8 cellular contexts compared by ENCODE assay signal in the genomic region with DNA sequence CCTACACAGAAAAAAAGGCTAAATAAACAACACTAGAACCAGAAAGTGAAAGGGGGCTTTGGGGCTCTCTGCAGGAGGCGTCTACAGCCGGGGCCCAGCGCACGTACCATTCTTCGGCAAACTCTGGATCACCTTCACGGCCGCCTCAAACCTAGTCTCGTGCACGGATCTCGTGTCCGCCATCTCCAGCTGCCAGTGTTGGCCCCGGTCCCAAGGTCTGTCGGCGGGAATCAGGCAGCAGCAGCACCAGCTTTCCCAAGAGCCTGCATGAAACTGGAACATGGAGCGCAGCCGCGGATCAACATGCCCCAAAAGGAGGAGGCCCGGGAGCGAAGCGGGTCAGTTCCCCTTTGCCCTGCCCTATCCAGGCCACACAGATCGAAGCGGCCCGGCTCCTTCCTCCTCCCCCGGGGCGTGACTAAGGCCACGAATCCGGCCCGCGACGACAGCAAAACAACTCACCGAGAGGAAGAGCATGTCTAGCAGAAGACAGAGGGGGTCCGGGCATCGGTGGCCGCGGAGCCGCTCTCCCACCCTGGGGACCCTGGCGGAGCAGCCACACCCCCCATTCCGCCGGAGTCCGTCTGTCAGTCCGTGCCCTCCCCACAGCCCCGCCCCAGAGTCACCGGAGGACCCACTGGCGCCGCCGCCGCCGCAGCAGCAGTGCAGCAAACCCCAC. TPM values are rescaled to one million over a fixed set of nuclear protein-coding genes. Genes with fewer than 3 reads are reported as not detected.
A peak's percentile ranks its signal among the peaks of the same experiment; 100 is the strongest.
DNase-seq lines count a peak whose midpoint lies in the region; ATAC-seq and TF ChIP-seq lines count a peak whose summit lies in the region.

A gene with protein sequence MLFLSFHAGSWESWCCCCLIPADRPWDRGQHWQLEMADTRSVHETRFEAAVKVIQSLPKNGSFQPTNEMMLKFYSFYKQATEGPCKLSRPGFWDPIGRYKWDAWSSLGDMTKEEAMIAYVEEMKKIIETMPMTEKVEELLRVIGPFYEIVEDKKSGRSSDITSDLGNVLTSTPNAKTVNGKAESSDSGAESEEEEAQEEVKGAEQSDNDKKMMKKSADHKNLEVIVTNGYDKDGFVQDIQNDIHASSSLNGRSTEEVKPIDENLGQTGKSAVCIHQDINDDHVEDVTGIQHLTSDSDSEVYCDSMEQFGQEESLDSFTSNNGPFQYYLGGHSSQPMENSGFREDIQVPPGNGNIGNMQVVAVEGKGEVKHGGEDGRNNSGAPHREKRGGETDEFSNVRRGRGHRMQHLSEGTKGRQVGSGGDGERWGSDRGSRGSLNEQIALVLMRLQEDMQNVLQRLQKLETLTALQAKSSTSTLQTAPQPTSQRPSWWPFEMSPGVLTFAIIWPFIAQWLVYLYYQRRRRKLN (minus strand): TSS at position 586 of the 679 bp plus-strand sequence. CDS start 109 bp downstream, at position 477.

- ATAC-seq in GM18508 (IDR thresholded peaks at IDR 0.05; ENCODE audit: insufficient read depth, unreplicated experiment) (peak; percentile 31), HG02981 (IDR thresholded peaks at IDR 0.05; ENCODE audit: unreplicated experiment) (peak; percentile 40)

- DNase-seq in NCI-H2171 (lab: John Stamatoyannopoulos, UW) (peak; percentile 76), WERI-Rb-1 (peak; percentile 62), breast epithelium (ENCODE audit: low spot score in 2 of 2) (peak; percentile 83 to 89)

- peak within 1 kb of the TSS; percentile 81 for H3K9ac ChIP-seq in skeletal muscle satellite cell (ENCODE audit: low read depth, low read length)

- H3K36me3 ChIP-seq in WERI-Rb-1 (no peaks in the 10 kb centered on the region), breast epithelium (no peaks in the 10 kb centered on the region), skeletal muscle satellite cell (ENCODE audit: insufficient read depth, low read length) (no peaks in the 10 kb centered on the region)

- H3K4me1 ChIP-seq in breast epithelium: no peaks in the 10 kb centered on the region
- peaks cover 15% of the 10 kb centered on the region for H3K4me1 ChIP-seq in skeletal muscle satellite cell (ENCODE audit: control insufficient read depth, insufficient read depth, low read length)

- TF ChIP-seq CTCF in 22Rv1 (IDR thresholded peaks at IDR 0.05) (no peak), WERI-Rb-1 (IDR thresholded peaks at IDR 0.05; ENCODE audit: low read depth, low read length) (no peak), breast epithelium (IDR thresholded peaks at IDR 0.05) (no peak)

- H3K4me2 ChIP-seq in skeletal muscle satellite cell (ENCODE audit: low read length): peak within 1 kb of the TSS; percentile 79

- H3K4me3 ChIP-seq in WERI-Rb-1 (ENCODE audit: low read depth, low read length) (peak within 1 kb of the TSS; percentile 80), breast epithelium (peak within 1 kb of the TSS; percentile 69 to 89 (median 81)), iPS-18c (ENCODE audit: insufficient read depth, low read depth, low read length) (peak within 1 kb of the TSS; percentile 71), skeletal muscle satellite cell (ENCODE audit: low read length) (peak within 1 kb of the TSS; percentile 80)

- no peaks in the 10 kb centered on the region for H3K9me3 ChIP-seq in WERI-Rb-1 (ENCODE audit: severe bottlenecking)
- no peaks in the 10 kb centered on the region for H3K9me3 ChIP-seq in breast epithelium
- H3K9me3 ChIP-seq in iPS-18c (ENCODE audit: control insufficient read depth, insufficient read depth, low read length): no peaks in the 10 kb centered on the region
- no peaks in the 10 kb centered on the region for H3K9me3 ChIP-seq in skeletal muscle satellite cell (replicated peaks; ENCODE audit: low read length)

- H3K27ac ChIP-seq in 22Rv1: peak within 1 kb of the TSS; percentile 100
- peak within 1 kb of the TSS; percentile 77 for H3K27ac ChIP-seq in WERI-Rb-1
- peak within 1 kb of the TSS; percentile 98 for H3K27ac ChIP-seq in breast epithelium

- intact Hi-C loops in breast epithelium (cut with DNase I; ENCODE audit: low total_unique reads): no loop called here

- H3K27me3 ChIP-seq in WERI-Rb-1 (ENCODE audit: insufficient read depth, low read depth, severe bottlenecking): no peaks in the 10 kb centered on the region
- no peaks in the 10 kb centered on the region for H3K27me3 ChIP-seq in breast epithelium
- no peaks in the 10 kb centered on the region for H3K27me3 ChIP-seq in skeletal muscle satellite cell (ENCODE audit: control insufficient read depth, insufficient read depth, low read length)

- peak; percentile 54 for TF ChIP-seq POLR2A in breast epithelium (IDR thresholded peaks at IDR 0.05)

RNA-seq across cellular contexts. Expression of the gene that starts here (rescaled TPM):
- total RNA-seq in breast epithelium: 10 to 100 TPM; 18.7 to 27.4 (median 25.0) TPM
- 16.0 and 18.3 TPM in 2 replicates for total RNA-seq in skeletal muscle satellite cell (2012; rRNA removed)

Comparison
In these comparisons a context has a peak if more than half of its experiments do, and no peak if none do; other contexts are left out.
1. Peak in every context shown above with its lines: DNase-seq, ATAC-seq, H3K4me3 ChIP-seq and H3K27ac ChIP-seq.